In genomic region chr5:172741206-172741582, GRCh38 we compare ENCODE assay signal across 2 cellular contexts.
TF ChIP-seq lines count a peak whose summit lies in the region.

No MANE protein-coding gene starts in this region.

TF ChIP-seq in IMR-90, 13 proteins besides CTCF, POLR2A, EP300 and RAD21:
- no peak for TF ChIP-seq BHLHE40 (IDR thresholded peaks at IDR 0.05; ENCODE audit: low read depth, low read length)
- no peak for TF ChIP-seq MAZ (IDR thresholded peaks at IDR 0.05; ENCODE audit: borderline replicate concordance, low read depth, low read length)
- no peak for TF ChIP-seq USF2 (IDR thresholded peaks at IDR 0.05; ENCODE audit: low read depth, low read length)
- no peak for TF ChIP-seq MAFK (IDR thresholded peaks at IDR 0.05; ENCODE audit: low read depth, low read length)
- no peak for TF ChIP-seq RCOR1 (IDR thresholded peaks at IDR 0.05; ENCODE audit: insufficient replicate concordance, low read length)
- no peak for TF ChIP-seq NFE2L2 (IDR thresholded peaks at IDR 0.05; ENCODE audit: low read depth, low read length)
- no peak for TF ChIP-seq CEBPB (IDR thresholded peaks at IDR 0.05; ENCODE audit: low read depth, low read length)
- TF ChIP-seq CHD1 (IDR thresholded peaks at IDR 0.05; ENCODE audit: low read depth, low read length): no peak
- TF ChIP-seq FOS (IDR thresholded peaks at IDR 0.05; ENCODE audit: low read depth, low read length): no peak
- TF ChIP-seq MXI1 (IDR thresholded peaks at IDR 0.05; ENCODE audit: borderline replicate concordance, low read depth, low read length): no peak
- TF ChIP-seq SMC3 (IDR thresholded peaks at IDR 0.05; ENCODE audit: low read depth, low read length): no peak
- TF ChIP-seq ELK1 (IDR thresholded peaks at IDR 0.05; ENCODE audit: borderline replicate concordance, low read depth, low read length): no peak
- TF ChIP-seq RFX5 (IDR thresholded peaks at IDR 0.05; ENCODE audit: low read depth, low read length): no peak
TF ChIP-seq in IMR-90: peak in this region for 0.

TF ChIP-seq in K562, 482 proteins besides CTCF, POLR2A, EP300 and RAD21 (continues in another document):
- TF ChIP-seq ZBTB5 (IDR thresholded peaks at IDR 0.05): 0 out of 2 replicates have a peak, but pooled peaks have one; percentile 43
- TF ChIP-seq CGGBP1 (CRISPR knock-in tag; IDR thresholded peaks at IDR 0.05): no peak
- no peak for TF ChIP-seq OTX1 (CRISPR knock-in tag; IDR thresholded peaks at IDR 0.05)
- TF ChIP-seq ASH1L (IDR thresholded peaks at IDR 0.05; ENCODE audit: borderline replicate concordance, low read depth, partially characterized antibody): peak; percentile 25
- TF ChIP-seq POU5F1 (IDR thresholded peaks at IDR 0.05; ENCODE audit: borderline replicate concordance, low read depth, low read length, partially characterized antibody): no peak
- no peak for TF ChIP-seq ETS1 (conservative IDR thresholded peaks at IDR 0.05; ENCODE audit: control insufficient read depth, low read depth, low read length)
- TF ChIP-seq RFX1 (IDR thresholded peaks at IDR 0.05): no peak
- TF ChIP-seq EHMT2 (IDR thresholded peaks at IDR 0.05): 0 out of 2 replicates have a peak, but pooled peaks have one; percentile 35
- TF ChIP-seq HBP1 (CRISPR knock-in tag; IDR thresholded peaks at IDR 0.05): peak; percentile 56; the same call in 1 of the 2 replicates
- peak; percentile 65 for TF ChIP-seq ARHGAP35 (IDR thresholded peaks at IDR 0.05; ENCODE audit: partially characterized antibody)
- no peak for TF ChIP-seq USF2 (CRISPR knock-in tag; IDR thresholded peaks at IDR 0.05)
- TF ChIP-seq GTF2B (IDR thresholded peaks at IDR 0.05; ENCODE audit: extremely low read depth, insufficient read length): no peak
- TF ChIP-seq NELFE (IDR thresholded peaks at IDR 0.05; ENCODE audit: insufficient read depth, insufficient read length): no peak
- TF ChIP-seq NR3C1 (CRISPR knock-in tag; IDR thresholded peaks at IDR 0.05): no peak
- peak; percentile 86 for TF ChIP-seq MTA1 (IDR thresholded peaks at IDR 0.05; ENCODE audit: borderline replicate concordance)
- TF ChIP-seq ZNF311 (CRISPR knock-in tag; IDR thresholded peaks at IDR 0.05): no peak
- no peak for TF ChIP-seq ETS2 (tag; IDR thresholded peaks at IDR 0.05; ENCODE audit: borderline replicate concordance, poor library complexity, severe bottlenecking)
- TF ChIP-seq SRSF3 (IDR thresholded peaks at IDR 0.05; ENCODE audit: insufficient read depth, low read length): no peak
- TF ChIP-seq THRAP3 (IDR thresholded peaks at IDR 0.05; ENCODE audit: borderline replicate concordance): 0 out of 2 replicates have a peak, but pooled peaks have one; percentile 62
- no peak for TF ChIP-seq ZKSCAN3 (CRISPR knock-in tag; IDR thresholded peaks at IDR 0.05)
- TF ChIP-seq THRA (IDR thresholded peaks at IDR 0.05): no peak
- 0 out of 4 replicates have a peak, but pooled peaks of 1 of the 2 experiments have one; percentile 29 for TF ChIP-seq TRIM24 (IDR thresholded peaks at IDR 0.05)
- no peak for TF ChIP-seq SOX6 (IDR thresholded peaks at IDR 0.05)
- TF ChIP-seq PHF20 (IDR thresholded peaks at IDR 0.05; ENCODE audit: partially characterized antibody): no peak
- TF ChIP-seq NFRKB (IDR thresholded peaks at IDR 0.05; ENCODE audit: low read depth): no peak
- TF ChIP-seq ZNF407 (IDR thresholded peaks at IDR 0.05; ENCODE audit: low read depth): no peak
- peak; percentile 95 for TF ChIP-seq ZNF512 (tag; IDR thresholded peaks at IDR 0.05)
- no peak for TF ChIP-seq ZNF518B (CRISPR knock-in tag; IDR thresholded peaks at IDR 0.05)
